In the genomic region with DNA sequence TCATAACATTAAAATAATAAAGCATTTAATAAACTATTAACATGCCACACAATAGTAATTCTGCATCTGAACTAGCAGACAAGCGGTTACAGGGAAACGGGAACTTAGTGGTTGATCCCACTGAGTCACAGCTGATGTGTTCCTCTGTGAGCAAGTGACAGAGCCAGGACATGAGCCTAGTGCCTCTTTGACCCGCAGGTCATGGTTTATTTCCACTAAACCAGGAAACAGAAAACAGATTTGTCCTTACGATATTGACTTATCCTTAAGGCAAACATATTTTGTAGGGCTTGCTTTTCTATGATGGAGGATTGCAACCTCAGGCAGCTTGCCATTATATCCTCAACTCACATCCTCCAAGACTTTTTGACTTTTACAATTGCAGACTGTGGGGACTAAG, we compare ENCODE assay signal across 25 cellular contexts.
"Had no signal": no experiment of that assay in that cellular context is flagged by ENCODE, and none has a peak within 500 bp of the region (broad histone marks: within the 10 kb centered on the region; RNA-seq: fewer than 3 reads in every experiment).

No MANE protein-coding gene starts in this region.

- H3K36me3 ChIP-seq: lower lobe of right lung, pancreas, prostate gland, sigmoid colon, spleen, thyroid gland, transverse colon, upper lobe of left lung, vagina had no signal

- H3K4me3 ChIP-seq: lower lobe of right lung, pancreas, prostate gland, sigmoid colon, spleen, thyroid gland, transverse colon, upper lobe of left lung, vagina had no signal

- ATAC-seq: left ventricle myocardium superior; lower lobe of right lung; naive thymus-derived CD8-positive, alpha-beta T cell; pancreas; right cardiac atrium; stimulated activated memory B cell treated with anti-CD40 and anti-IgM and Interleukin-4, amounts not matched to agents 10 μg/mL and 1 μg/mL and 100 μg/mL, for 72 hours; stimulated activated naive CD8-positive, alpha-beta T cell treated with anti-CD3 and anti-CD28 coated beads, Interleukin-15, amount 100 ng/mL, for 72 hours had no signal

- H3K27ac ChIP-seq: lower lobe of right lung, pancreas, prostate gland, sigmoid colon, spleen, thyroid gland, transverse colon, upper lobe of left lung, vagina had no signal

- FAIRE-seq: pancreas, small intestine had no signal

- H3K27me3 ChIP-seq: pancreas, sigmoid colon, spleen, thyroid gland, transverse colon, upper lobe of left lung, vagina had no signal

- H3K9me3 ChIP-seq: lower lobe of right lung, pancreas, prostate gland, sigmoid colon, spleen, thyroid gland, transverse colon, upper lobe of left lung, vagina had no signal

- DNase-seq: islet precursor cell; left ventricle myocardium superior; lower lobe of right lung; mammary epithelial cell; mesenchymal stem cell; naive thymus-derived CD8-positive, alpha-beta T cell; nucleus accumbens; pancreas; posterior cingulate gyrus; retina; right cardiac atrium; sigmoid colon; small intestine; spleen; stimulated activated CD4-positive, alpha-beta T cell treated with anti-CD3 and anti-CD28 coated beads, Interleukin-4, amount 100 ng/mL, for 4 hours; stimulated activated CD8-positive, alpha-beta memory T cell treated with anti-CD3 and anti-CD28 coated beads, Interleukin-4, amount 100 ng/mL, for 48 hours; stimulated activated naive CD4-positive, alpha-beta T cell treated with Interleukin-2 at 50 U/mL for 16 hours; stimulated activated naive CD8-positive, alpha-beta T cell treated with anti-CD3 and anti-CD28 coated beads, Interleukin-15, amount 100 ng/mL, for 72 hours; substantia nigra; thyroid gland; transverse colon; upper lobe of left lung had no signal

- H3K4me1 ChIP-seq: lower lobe of right lung, pancreas, prostate gland, sigmoid colon, spleen, transverse colon, vagina had no signal
